Comparison of ENCODE assay signal across 20 cellular contexts in genomic region chr6:122422003-122422402, GRCh38. TPM values are rescaled to one million over a fixed set of nuclear protein-coding genes. Genes with fewer than 3 reads are reported as not detected.
DNase-seq lines count a peak whose midpoint lies in the region; ATAC-seq, FAIRE-seq and TF ChIP-seq lines count a peak whose summit lies in the region.
"Had no signal": no experiment of that assay in that cellular context is flagged by ENCODE, and none has a peak within 500 bp of the region (broad histone marks: within the 10 kb centered on the region; RNA-seq: fewer than 3 reads in every experiment).

No MANE protein-coding gene starts in this region.

- H2AFZ ChIP-seq in GM12878 (ENCODE audit: control insufficient read depth, low read depth, low read length) (no peak overlapping the region), H9 (ENCODE audit: low read length) (no peak overlapping the region)

- 94% methylated on average over 2 of the region's 2 CpGs for WGBS in GM12878 (ENCODE audit: insufficient coverage, insufficient replicate concordance, low lambda C conversion rate, missing lambda C conversion rate)
- WGBS in small intestine, 3 donors: 92 to 98% (median 96%) methylated on average over 2 of the region's 2 CpGs
- 97 to 99% methylated on average over 2 of the region's 2 CpGs for WGBS in heart right ventricle, 2 donors
- WGBS in H9 (ENCODE audit: extremely low coverage, insufficient read length, low lambda C conversion rate): no CpG with 5 or more reads among the region's 2 CpGs

- no peaks in the 10 kb centered on the region for H4K20me1 ChIP-seq in GM12878 (ENCODE audit: control insufficient read depth, insufficient read depth)
- no peaks in the 10 kb centered on the region for H4K20me1 ChIP-seq in H9 (ENCODE audit: control insufficient read depth, insufficient read depth, insufficient read length)

- in situ Hi-C loops in GM12878 (cut with MboI): no loop called here

- H3K4me3 ChIP-seq in GM12878 (no peak overlapping the region), small intestine (ENCODE audit: low read depth in 1 of 2, low read length in 2 of 2) (no peak overlapping the region), heart right ventricle (no peak overlapping the region)
- H3K4me3 ChIP-seq: BLaER1 had no signal

- no peaks in the 10 kb centered on the region for H3K9me3 Mint-ChIP-seq in H9
- H3K9me3 Mint-ChIP-seq: CD14-positive monocyte; CD4-positive, alpha-beta memory T cell; CD4-positive, CD25-positive, alpha-beta regulatory T cell; CD8-positive, alpha-beta memory T cell had no signal

- no peak for TF ChIP-seq POLR2A in GM12878 (IDR thresholded peaks at IDR 0.05; ENCODE audit: low read depth, low read length)

- H2BK120ac ChIP-seq in H9 (ENCODE audit: low read depth, low read length, poor library complexity, severe bottlenecking): no peak overlapping the region

- RAD21 ChIA-PET in GM12878 (lab: Charles Lee; ENCODE audit: unreplicated experiment): no interaction called here

- H3K23ac ChIP-seq in H9 (ENCODE audit: insufficient read length, low read depth, low read length): no peak overlapping the region

- CTCF ChIA-PET in GM12878 (lab: Yijun Ruan, JAX): interaction anchor here (1.0 kb wide), 1 partner anchor 70 kb away, joined by 3 read pairs; no protein-coding TSS in a partner anchor

- H3K56ac ChIP-seq in H9 (ENCODE audit: insufficient read length, low read depth, low read length): no peak overlapping the region

- no peak for TF ChIP-seq RAD21 in GM12878 (IDR thresholded peaks at IDR 0.05; ENCODE audit: insufficient read depth, low read depth, low read length)

- H3K27ac Mint-ChIP-seq in H9: no peak overlapping the region; a peak in 1 of 7 replicates
- H3K27ac Mint-ChIP-seq: CD14-positive monocyte; CD4-positive, alpha-beta memory T cell; CD4-positive, CD25-positive, alpha-beta regulatory T cell had no signal

- no peak overlapping the region for H2AK5ac ChIP-seq in H9 (ENCODE audit: insufficient read length, low read length)

- H2BK5ac ChIP-seq in H9 (ENCODE audit: insufficient read length, low read length): no peak overlapping the region

- SMC1A ChIA-PET in GM12878 (lab: Charles Lee; ENCODE audit: uncharacterized antibody, unreplicated experiment): interaction anchor here (2.1 kb wide), 1 partner anchor 9 kb away, joined by 6 read pairs; no protein-coding TSS in a partner anchor

- H4K91ac ChIP-seq in H9 (ENCODE audit: insufficient read length, low read depth, low read length): no peak overlapping the region

- no peaks in the 10 kb centered on the region for H3K79me1 ChIP-seq in H9 (ENCODE audit: insufficient read depth, low read depth, low read length, poor library complexity, severe bottlenecking)

- TF ChIP-seq CTCF in GM12878 (IDR thresholded peaks at IDR 0.05 in 2 of 3, conservative IDR thresholded peaks at IDR 0.05 in 1 of 3; ENCODE audit: control insufficient read depth in 2 of 3, extremely low read depth in 1 of 3, insufficient read depth in 1 of 3, low read depth in 3 of 3, low read length in 3 of 3) (no peak), heart right ventricle (IDR thresholded peaks at IDR 0.05) (no peak), H9 (conservative IDR thresholded peaks at IDR 0.05) (no peak)

- H3K4me1 Mint-ChIP-seq in H9: peaks cover 0 to 2% of the 10 kb centered on the region in 2 experiments; a peak in 1 of 4 replicates
- H3K4me1 Mint-ChIP-seq: CD14-positive monocyte; CD4-positive, alpha-beta memory T cell had no signal

- H3T11ph ChIP-seq in H9 (ENCODE audit: low read length): no peak overlapping the region

- H3K9me3 ChIP-seq in GM12878 (replicated peaks; ENCODE audit: control insufficient read depth, insufficient read depth, low read length): no peaks in the 10 kb centered on the region
- no peaks in the 10 kb centered on the region for H3K9me3 ChIP-seq in small intestine (ENCODE audit: control insufficient read depth, low read depth)
- H3K9me3 ChIP-seq in heart right ventricle: no peaks in the 10 kb centered on the region
- no peaks in the 10 kb centered on the region for H3K9me3 ChIP-seq in H9 (ENCODE audit: control insufficient read depth, low read depth, low read length)
- H3K9me3 ChIP-seq: BE2C, BLaER1 had no signal

- H3K4ac ChIP-seq in H9 (ENCODE audit: low read depth, low read length): no peak overlapping the region

- intact Hi-C loops in GM12878 (cut with micrococcal nuclease; ENCODE audit: unreplicated experiment): loop anchor here (5.0 kb wide), 1 partner anchor 35 kb away; no protein-coding TSS in a partner anchor
- intact Hi-C loops in heart right ventricle (cut with DNase I): loop anchor here in 1 of 10 donors (5.0 kb wide), 1 partner anchor 35 kb away; no protein-coding TSS in a partner anchor

- H2BK15ac ChIP-seq in H9 (ENCODE audit: low read depth, low read length): no peak overlapping the region

- H3K79me2 ChIP-seq in GM12878 (ENCODE audit: control insufficient read depth, insufficient read depth, low read length) (no peaks in the 10 kb centered on the region), H9 (ENCODE audit: insufficient read depth, low read length) (no peaks in the 10 kb centered on the region)

- peak; percentile 47 for FAIRE-seq in G401.6 (lab: Jason Lieb, UNC)
- FAIRE-seq in GM18507 (lab: Jason Lieb, UNC): peak; percentile 18
- FAIRE-seq in GM12878 (lab: Jason Lieb, UNC): peak; percentile 49
- FAIRE-seq in small intestine (lab: Jason Lieb, UNC): peak; percentile 74

- H3K23me2 ChIP-seq in H9 (ENCODE audit: insufficient read length, low read depth, low read length, poor library complexity, severe bottlenecking): no peaks in the 10 kb centered on the region

- no peak overlapping the region for H2BK12ac ChIP-seq in H9 (ENCODE audit: insufficient read length, low read depth, low read length)

- peaks cover 7 to 51% (median 36%) of the 10 kb centered on the region in 3 experiments; a peak in 6 of 7 replicates for H3K36me3 Mint-ChIP-seq in H9 (ENCODE audit: insufficient read depth in 1 of 3, low read depth in 3 of 3)

- H3K27me3 ChIP-seq in GM12878 (replicated peaks in 1 of 2; ENCODE audit: control insufficient read depth in 2 of 2, insufficient read depth in 2 of 2, low read length in 1 of 2) (no peaks in the 10 kb centered on the region), small intestine (ENCODE audit: control insufficient read depth in 2 of 2, insufficient read depth in 2 of 2, low read length in 2 of 2) (no peaks in the 10 kb centered on the region), heart right ventricle (no peaks in the 10 kb centered on the region), H9 (ENCODE audit: insufficient read depth, low read length) (no peaks in the 10 kb centered on the region)
- H3K27me3 ChIP-seq: BE2C, BLaER1 had no signal

- no peak overlapping the region for H4K5ac ChIP-seq in H9 (ENCODE audit: insufficient read length, low read depth, low read length)

- H3K27me3 Mint-ChIP-seq in H9 (ENCODE audit: low read depth): no peaks in the 10 kb centered on the region
- H3K27me3 Mint-ChIP-seq: CD4-positive, alpha-beta memory T cell; CD4-positive, CD25-positive, alpha-beta regulatory T cell; CD8-positive, alpha-beta memory T cell had no signal

- H3K36me3 ChIP-seq in GM12878 (ENCODE audit: control insufficient read depth in 2 of 2, insufficient read depth in 2 of 2, low read length in 1 of 2) (peaks cover 0 to 3% of the 10 kb centered on the region in 2 experiments; a peak in 1 of 4 replicates), small intestine (ENCODE audit: control insufficient read depth in 2 of 2, insufficient read depth in 2 of 2, low read length in 2 of 2) (no peaks in the 10 kb centered on the region), heart right ventricle (peaks cover 0 to 99% (median 33%) of the 10 kb centered on the region in 9 donors)

- H3K4me2 ChIP-seq in GM12878 (ENCODE audit: control insufficient read depth, insufficient read depth) (no peak overlapping the region), H9 (ENCODE audit: insufficient read depth, insufficient read length, low read length) (no peak overlapping the region)
- H3K4me2 ChIP-seq: BLaER1 had no signal

- DNase-seq in GM18507 (ENCODE audit: extremely low spot score, insufficient read length, low read depth) (no peak), GM12878 (ENCODE audit: low read depth, low spot score) (no peak), small intestine (no peak), heart right ventricle (no peak), H9 (no peak)
- no peak for DNase-seq in effector CD4-positive, alpha-beta T cell
- DNase-seq: 8988T; ACHN; BE2C; C1 segment of cervical spinal cord; CD4-positive, alpha-beta memory T cell; CD4-positive, CD25-positive, alpha-beta regulatory T cell; CD8-positive, alpha-beta memory T cell; COR-L47; DMS 273 treated with DMSO at 0.1 percent for 48 hours; DMS79 treated with DMSO at 0.1 percent for 48 hours; GDM1 had no signal

- H2BK20ac ChIP-seq in H9 (ENCODE audit: low read depth, low read length, poor library complexity, severe bottlenecking): no peak overlapping the region

- no peak overlapping the region for H3K18ac ChIP-seq in H9 (ENCODE audit: insufficient read length, low read depth, low read length)

- no peak overlapping the region for H4K8ac ChIP-seq in H9 (replicated peaks; ENCODE audit: insufficient read length, low read depth, low read length)

- no peak overlapping the region for H3K14ac ChIP-seq in H9 (ENCODE audit: insufficient read depth, low read length)

- H3K9ac ChIP-seq in GM12878 (ENCODE audit: control insufficient read depth, insufficient read depth, low read length): no peak overlapping the region
- no peak overlapping the region for H3K9ac ChIP-seq in H9 (ENCODE audit: extremely low read depth, insufficient read length, low read length)
- H3K9ac ChIP-seq: BLaER1 had no signal

- TF ChIP-seq EP300 in GM12878 (IDR thresholded peaks at IDR 0.05; ENCODE audit: borderline replicate concordance in 1 of 2, control insufficient read depth in 1 of 2, low read depth in 2 of 2, low read length in 2 of 2): no peak

- no peak overlapping the region for H3K27ac ChIP-seq in GM12878 (ENCODE audit: control insufficient read depth, insufficient read depth)
- H3K27ac ChIP-seq in small intestine (ENCODE audit: low read depth in 1 of 2, low read length in 1 of 2): no peak overlapping the region
- H3K27ac ChIP-seq in heart right ventricle: no peak overlapping the region
- no peak overlapping the region for H3K27ac ChIP-seq in H9 (ENCODE audit: insufficient read length, low read depth, low read length)
- H3K27ac ChIP-seq: BLaER1 had no signal

- H3K4me3 Mint-ChIP-seq in H9: no peak overlapping the region
- H3K4me3 Mint-ChIP-seq: CD14-positive monocyte; CD4-positive, alpha-beta memory T cell; CD8-positive, alpha-beta memory T cell had no signal

- 0 out of 2 replicates have a peak, but pooled peaks cover 3% of the 10 kb centered on the region for H3K4me1 ChIP-seq in GM12878 (ENCODE audit: control insufficient read depth, insufficient read depth, low read length)
- no peaks in the 10 kb centered on the region for H3K4me1 ChIP-seq in small intestine (ENCODE audit: control insufficient read depth in 2 of 2, insufficient read depth in 1 of 2, low read depth in 1 of 2, low read length in 1 of 2)
- H3K4me1 ChIP-seq in heart right ventricle: peaks cover 0 to 7% (median 0%) of the 10 kb centered on the region in 9 donors
- no peaks in the 10 kb centered on the region for H3K4me1 ChIP-seq in H9 (ENCODE audit: insufficient read depth, low read length)
- H3K4me1 ChIP-seq: BE2C, BLaER1 had no signal

- no peak for ATAC-seq in GM12878
- ATAC-seq in heart right ventricle: no peak

- POLR2A ChIA-PET in GM12878 (lab: Charles Lee): no interaction called here

- no TSS peak for BruUV-seq in GM12878 (replicated peaks; lab: Mats Ljungman, UMichigan)

RNA-seq across cellular contexts. Expression of gene HSF2, which starts 22.6 kb away (rescaled TPM):
- total RNA-seq in GM12878 (2013; cell fraction: nucleolus; rRNA removed): 14.5 and 16.3 TPM in 2 replicates
- total RNA-seq in GM12878 (2014; rRNA removed): 21.0 and 21.7 TPM in 2 replicates
- 15.4 and 16.8 TPM in 2 replicates for total RNA-seq in GM12878 (2014; rRNA removed; fragmentation: Illumina TruSeq; extraction: Trizol)
- total RNA-seq in GM12878 (2021): 9.5 and 10.1 TPM in 2 replicates
- polyA plus RNA-seq in GM12878 (2011; ENCODE audit: low read depth): 7.0 TPM
- polyA plus RNA-seq in GM12878 (2011; rRNA removed): 38.3 and 46.6 TPM in 2 replicates
- polyA plus RNA-seq in GM12878 (2011; cell fraction: cytosol; rRNA removed): 15.8 and 17.1 TPM in 2 replicates
- 23.4 and 26.1 TPM in 2 replicates for polyA plus RNA-seq in GM12878 (2011; cell fraction: nucleus; rRNA removed)
- 6.7 and 9.6 TPM in 2 replicates for polyA plus RNA-seq in GM12878 (2012)
- 16.8 and 28.1 TPM in 2 replicates for polyA plus RNA-seq in GM12878 (2014; fragmentation: Illumina TruSeq; extraction: Trizol)
- 10 to 100 TPM; 16.2 to 18.4 TPM for polyA plus RNA-seq in GM12878 (2014; fragmentation: Nextera tagmentation; extraction: Ambion mirVana)
- polyA plus RNA-seq in GM12878 (2014; rRNA removed): 15.3 and 16.5 TPM in 2 replicates
- polyA plus RNA-seq in GM12878 (2016; fragmentation: Nextera tagmentation; extraction: Ambion mirVana): 10 to 100 TPM; 16.4 to 17.3 TPM
- polyA minus RNA-seq in GM12878 (2011; rRNA and poly(A)+ RNA removed): 29.3 and 37.2 TPM in 2 replicates
- polyA minus RNA-seq in GM12878 (2011; cell fraction: cytosol; rRNA and poly(A)+ RNA removed): 6.1 and 10.5 TPM in 2 replicates
- polyA minus RNA-seq in GM12878 (2011; cell fraction: nucleus; rRNA and poly(A)+ RNA removed): 10.5 and 12.0 TPM in 2 replicates
- 1 to 10 TPM; 5.4 to 6.9 (median 6.1) TPM for polyA plus RNA-seq in small intestine
- 10 to 100 TPM; 13.8 to 28.7 (median 23.0) TPM for total RNA-seq in heart right ventricle
- 10 to 100 TPM; 22.8 to 26.6 TPM for polyA plus RNA-seq in heart right ventricle
- 12.0 and 14.6 TPM in 2 replicates for total RNA-seq in H9 (2021)

RNA-seq across cellular contexts. Expression of gene SERINC1, which starts 49.6 kb away (rescaled TPM):
- 58.7 and 59.2 TPM in 2 replicates for total RNA-seq in GM12878 (2013; cell fraction: nucleolus; rRNA removed)
- total RNA-seq in GM12878 (2014; rRNA removed): 28.4 and 34.2 TPM in 2 replicates
- total RNA-seq in GM12878 (2014; rRNA removed; fragmentation: Illumina TruSeq; extraction: Trizol): 39.9 and 40.2 TPM in 2 replicates
- total RNA-seq in GM12878 (2021): 22.3 and 22.7 TPM in 2 replicates
- polyA plus RNA-seq in GM12878 (2011; ENCODE audit: low read depth): 29.3 TPM
- polyA plus RNA-seq in GM12878 (2011; rRNA removed): 45.7 and 73.9 TPM in 2 replicates
- polyA plus RNA-seq in GM12878 (2011; cell fraction: cytosol; rRNA removed): 15.7 and 20.0 TPM in 2 replicates
- 7.5 and 8.0 TPM in 2 replicates for polyA plus RNA-seq in GM12878 (2011; cell fraction: nucleus; rRNA removed)
- polyA plus RNA-seq in GM12878 (2012): 37.1 and 42.4 TPM in 2 replicates
- 35.5 and 42.7 TPM in 2 replicates for polyA plus RNA-seq in GM12878 (2014; fragmentation: Illumina TruSeq; extraction: Trizol)
- 10 to 100 TPM; 18.5 to 22.5 TPM for polyA plus RNA-seq in GM12878 (2014; fragmentation: Nextera tagmentation; extraction: Ambion mirVana)
- polyA plus RNA-seq in GM12878 (2014; rRNA removed): 21.9 and 27.0 TPM in 2 replicates
- 10 to 100 TPM; 33.8 to 35.5 TPM for polyA plus RNA-seq in GM12878 (2016; fragmentation: Nextera tagmentation; extraction: Ambion mirVana)
- 44.4 and 63.1 TPM in 2 replicates for polyA minus RNA-seq in GM12878 (2011; rRNA and poly(A)+ RNA removed)
- polyA minus RNA-seq in GM12878 (2011; cell fraction: cytosol; rRNA and poly(A)+ RNA removed): 19.4 and 19.8 TPM in 2 replicates
- 10.4 and 14.0 TPM in 2 replicates for polyA minus RNA-seq in GM12878 (2011; cell fraction: nucleus; rRNA and poly(A)+ RNA removed)
- 10 to 100 TPM; 35.3 to 89.9 (median 53.2) TPM for polyA plus RNA-seq in small intestine
- 100 to 1,000 TPM; 156 to 206 (median 178) TPM for total RNA-seq in heart right ventricle
- 100 to 1,000 TPM in 1 of 2 donors, 10 to 100 TPM in 1; 44.8 to 103 TPM for polyA plus RNA-seq in heart right ventricle
- total RNA-seq in H9 (2021): 46.5 and 48.4 TPM in 2 replicates
